In the genomic region with DNA sequence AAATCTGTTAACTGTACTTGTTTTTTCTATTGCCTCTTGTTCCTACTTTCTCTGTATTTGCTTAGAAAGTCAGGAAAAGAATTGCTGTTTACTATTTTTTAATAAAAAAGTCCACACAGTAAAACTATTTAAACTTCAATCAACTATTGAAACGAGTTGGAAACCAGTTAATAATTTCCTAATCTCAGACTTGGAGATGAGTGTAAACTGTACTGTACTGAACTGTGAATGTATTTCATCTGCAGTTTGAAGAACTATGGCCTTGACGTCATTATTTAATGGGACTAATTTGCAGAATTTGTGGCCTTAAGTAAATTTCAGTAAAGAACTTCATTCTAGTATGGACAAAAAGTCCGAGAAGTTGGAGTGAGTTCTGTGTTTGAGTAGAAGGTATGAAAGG, we compare ENCODE assay signal across 1 cellular context.
TF ChIP-seq lines count a peak whose summit lies in the region.

No MANE protein-coding gene starts in this region.

TF ChIP-seq in IMR-90, 13 proteins besides CTCF, POLR2A, EP300 and RAD21:
- TF ChIP-seq RFX5 (IDR thresholded peaks at IDR 0.05; ENCODE audit: low read depth, low read length) (no peak), FOS (IDR thresholded peaks at IDR 0.05; ENCODE audit: low read depth, low read length) (no peak), NFE2L2 (IDR thresholded peaks at IDR 0.05; ENCODE audit: low read depth, low read length) (no peak), SMC3 (IDR thresholded peaks at IDR 0.05; ENCODE audit: low read depth, low read length) (no peak), ELK1 (IDR thresholded peaks at IDR 0.05; ENCODE audit: borderline replicate concordance, low read depth, low read length) (no peak), MAZ (IDR thresholded peaks at IDR 0.05; ENCODE audit: borderline replicate concordance, low read depth, low read length) (no peak), MXI1 (IDR thresholded peaks at IDR 0.05; ENCODE audit: borderline replicate concordance, low read depth, low read length) (no peak), RCOR1 (IDR thresholded peaks at IDR 0.05; ENCODE audit: insufficient replicate concordance, low read length) (no peak), CHD1 (IDR thresholded peaks at IDR 0.05; ENCODE audit: low read depth, low read length) (no peak), BHLHE40 (IDR thresholded peaks at IDR 0.05; ENCODE audit: low read depth, low read length) (no peak), CEBPB (IDR thresholded peaks at IDR 0.05; ENCODE audit: low read depth, low read length) (no peak), MAFK (IDR thresholded peaks at IDR 0.05; ENCODE audit: low read depth, low read length) (no peak)
- TF ChIP-seq, protein P1, sequence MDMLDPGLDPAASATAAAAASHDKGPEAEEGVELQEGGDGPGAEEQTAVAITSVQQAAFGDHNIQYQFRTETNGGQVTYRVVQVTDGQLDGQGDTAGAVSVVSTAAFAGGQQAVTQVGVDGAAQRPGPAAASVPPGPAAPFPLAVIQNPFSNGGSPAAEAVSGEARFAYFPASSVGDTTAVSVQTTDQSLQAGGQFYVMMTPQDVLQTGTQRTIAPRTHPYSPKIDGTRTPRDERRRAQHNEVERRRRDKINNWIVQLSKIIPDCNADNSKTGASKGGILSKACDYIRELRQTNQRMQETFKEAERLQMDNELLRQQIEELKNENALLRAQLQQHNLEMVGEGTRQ (IDR thresholded peaks at IDR 0.05; ENCODE audit: low read depth, low read length): no peak
